In genomic region chr1:161513939-161514338, GRCh38 we compare ENCODE assay signal across 5 cellular contexts. TPM values are rescaled to one million over a fixed set of nuclear protein-coding genes. Genes with fewer than 3 reads are reported as not detected.
"Had no signal": no experiment of that assay in that cellular context is flagged by ENCODE, and none has a peak within 500 bp of the region (broad histone marks: within the 10 kb centered on the region; RNA-seq: fewer than 3 reads in every experiment).

No MANE protein-coding gene starts in this region.

RNA-seq across cellular contexts. Expression of gene FCGR2A, which starts 8.7 kb away (rescaled TPM):
- total RNA-seq: endodermal cell, foreskin keratinocyte, mammary epithelial cell, pulmonary artery endothelial cell had no signal
- polyA plus RNA-seq: foreskin keratinocyte had no signal

RNA-seq across cellular contexts. Expression of gene HSPA6, which starts 10.4 kb away (rescaled TPM):
- total RNA-seq: endodermal cell had no signal

RNA-seq across cellular contexts. Expression of gene FCGR3A, which starts 35.7 kb away (rescaled TPM):
- total RNA-seq: dermis microvascular lymphatic vessel endothelial cell, endodermal cell, foreskin keratinocyte, mammary epithelial cell, pulmonary artery endothelial cell had no signal
- polyA plus RNA-seq: foreskin keratinocyte, mammary epithelial cell had no signal
